In genomic region chr1:220690140-220691038, GRCh38 we compare ENCODE assay signal across 8 cellular contexts. TPM values are rescaled to one million over a fixed set of nuclear protein-coding genes. Genes with fewer than 3 reads are reported as not detected.
DNase-seq lines count a peak whose midpoint lies in the region; ATAC-seq lines count a peak whose summit lies in the region.

C1orf115 (plus strand) TSS chr1:220690363; CDS start chr1:220690403, 40 bp downstream.

- peaks cover 5 to 20% (median 16%) of the 10 kb centered on the region in 3 donors for H3K27me3 Mint-ChIP-seq in naive B cell

- H4K20me1 ChIP-seq in BLaER1 treated with 17β-estradiol and CSF1 and Interleukin-3, amounts not matched to agents 10 nM and 100 nM = no peaks in the 10 kb centered on the region

- H3K4me3 Mint-ChIP-seq in naive B cell = peak within 1 kb of the TSS; percentile 84 to 96 (median 90)

- no peaks in the 10 kb centered on the region for H3K36me3 ChIP-seq in BLaER1 treated with 17β-estradiol and CSF1 and Interleukin-3, amounts not matched to agents 10 nM and 100 nM
- no peaks in the 10 kb centered on the region for H3K36me3 ChIP-seq in esophagus (ENCODE audit: control insufficient read depth in 2 of 2, insufficient read depth in 2 of 2, low read length in 1 of 2)

- H3K27me3 ChIP-seq in BLaER1 treated with 17β-estradiol and CSF1 and Interleukin-3, amounts not matched to agents 10 nM and 100 nM = peaks cover 18 to 26% (median 22%) of the 10 kb centered on the region in 11 experiments
- no peaks in the 10 kb centered on the region for H3K27me3 ChIP-seq in esophagus (ENCODE audit: control insufficient read depth in 1 of 2, insufficient read depth in 2 of 2, low read length in 2 of 2)

- H3K4me3 ChIP-seq in BLaER1 treated with 17β-estradiol and CSF1 and Interleukin-3, amounts not matched to agents 10 nM and 100 nM = peak within 1 kb of the TSS; percentile 52 to 71 (median 60)
- H3K4me3 ChIP-seq in esophagus (ENCODE audit: low read depth in 1 of 2, low read length in 2 of 2) = peak within 1 kb of the TSS; percentile 51 to 83

- no peaks in the 10 kb centered on the region for H3K9me3 Mint-ChIP-seq in naive B cell

- H3K4me2 ChIP-seq in BLaER1 treated with 17β-estradiol and CSF1 and Interleukin-3, amounts not matched to agents 10 nM and 100 nM = peak within 1 kb of the TSS; percentile 57 to 78 (median 70)

- peak; percentile 90 for DNase-seq in NCI-H774 (lab: John Stamatoyannopoulos, UW)
- peak; percentile 84 for DNase-seq in activated T-cell treated with anti-CD3 and anti-CD28 coated beads, Interleukin-2, amount 50 U/mL, for 1 hour
- DNase-seq in naive B cell = peak; percentile 71
- DNase-seq in stimulated activated CD8-positive, alpha-beta memory T cell treated with anti-CD3 and anti-CD28 coated beads, Interleukin-7, amount 100 ng/mL, for 48 hours (ENCODE audit: extremely low read depth in 1 of 2, low read depth in 1 of 2) = peak; percentile 36 to 45

- H3K4me1 ChIP-seq in BLaER1 treated with 17β-estradiol and CSF1 and Interleukin-3, amounts not matched to agents 10 nM and 100 nM = peaks cover 0 to 7% (median 5%) of the 10 kb centered on the region in 10 experiments; a peak in 17 of 20 replicates
- H3K4me1 ChIP-seq in esophagus (ENCODE audit: control insufficient read depth in 2 of 2, insufficient read depth in 2 of 2, low read length in 1 of 2) = peaks cover 0 to 6% of the 10 kb centered on the region in 2 donors

- peaks cover 12 to 36% (median 12%) of the 10 kb centered on the region in 3 donors for H3K4me1 Mint-ChIP-seq in naive B cell

- peaks cover 9 to 17% (median 13%) of the 10 kb centered on the region in 11 experiments; a peak in 21 of 22 replicates for H3K9me3 ChIP-seq in BLaER1 treated with 17β-estradiol and CSF1 and Interleukin-3, amounts not matched to agents 10 nM and 100 nM (replicated peaks in 1 of 11)
- no peaks in the 10 kb centered on the region for H3K9me3 ChIP-seq in esophagus (ENCODE audit: control insufficient read depth in 2 of 2, insufficient read depth in 1 of 2, low read depth in 1 of 2, low read length in 1 of 2)

- WGBS in esophagus, 2 donors = 2 to 3% methylated on average over 78 to 93 of the region's 93 CpGs

- H3K36me3 Mint-ChIP-seq in naive B cell = no peaks in the 10 kb centered on the region

- ATAC-seq in GM19324 (IDR thresholded peaks at IDR 0.05; ENCODE audit: low FRiP score, unreplicated experiment) = peak; percentile 76
- peak; percentile 93 for ATAC-seq in HG03442 (IDR thresholded peaks at IDR 0.05; ENCODE audit: unreplicated experiment)
- peak; percentile 90 to 92 for ATAC-seq in naive B cell (ENCODE audit: low read depth in 2 of 2)

- H3K27ac Mint-ChIP-seq in naive B cell = peak within 1 kb of the TSS in 5 of 6 donors; percentile 60 to 94 (median 66)

- peak within 1 kb of the TSS in 9 of 11 experiments; percentile 42 to 66 (median 51); a peak in 14 of 22 replicates for H3K9ac ChIP-seq in BLaER1 treated with 17β-estradiol and CSF1 and Interleukin-3, amounts not matched to agents 10 nM and 100 nM

- no peak within 1 kb of the TSS for H3K27ac ChIP-seq in BLaER1 treated with 17β-estradiol and CSF1 and Interleukin-3, amounts not matched to agents 10 nM and 100 nM
- no peak within 1 kb of the TSS for H3K27ac ChIP-seq in esophagus (ENCODE audit: low read depth in 2 of 2, low read length in 1 of 2)

RNA-seq across cellular contexts. Expression of gene C1orf115, which starts in this region (rescaled TPM):
- 1 to 10 TPM; 1.9 to 2.6 TPM for polyA plus RNA-seq in esophagus
- polyA plus RNA-seq in naive B cell (ENCODE audit: low read depth in 6 of 6) = 10 to 100 TPM in 2 of 6 donors, 1 to 10 TPM in 3, not detected in 1; 3.7 to 37.5 (median 5.5) TPM
